In the genomic region with DNA sequence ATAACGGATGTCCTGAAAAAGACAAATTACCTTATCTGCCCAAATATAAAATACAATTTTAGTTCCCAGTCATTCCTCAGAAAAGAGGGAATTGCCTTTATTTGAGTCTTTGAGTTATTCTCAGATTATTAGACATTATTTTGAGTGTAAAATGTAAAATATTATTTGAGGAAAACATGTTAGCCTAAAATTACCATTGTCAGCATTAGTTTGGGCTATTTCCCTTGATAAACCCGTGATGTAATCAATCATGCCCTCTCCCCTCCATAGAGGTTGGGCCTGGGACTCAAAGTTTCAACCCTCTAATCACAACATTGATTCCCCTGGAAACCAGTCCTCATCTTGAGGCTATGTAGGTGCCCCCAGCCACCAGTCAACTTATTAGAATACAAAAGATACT, we compare ENCODE assay signal across 34 cellular contexts.
"Had no signal": no experiment of that assay in that cellular context is flagged by ENCODE, and none has a peak within 500 bp of the region (broad histone marks: within the 10 kb centered on the region; RNA-seq: fewer than 3 reads in every experiment).

No MANE protein-coding gene starts in this region.

- H3K4me1 ChIP-seq: adrenal gland, ascending aorta, body of pancreas, breast epithelium had no signal

- H3K36me3 ChIP-seq: adrenal gland, ascending aorta, brain microvascular endothelial cell, breast epithelium, cardiac muscle cell had no signal

- H3K9me3 ChIP-seq: adrenal gland, ascending aorta, body of pancreas, breast epithelium had no signal

- H3K27ac ChIP-seq: adrenal gland, ascending aorta, body of pancreas, brain microvascular endothelial cell, breast epithelium, cardiac muscle cell had no signal

- H3K4me3 ChIP-seq: adrenal gland, ascending aorta, body of pancreas, breast epithelium, cardiac muscle cell had no signal

- FAIRE-seq: astrocyte, bronchial epithelial cell had no signal

- DNase-seq: activated effector memory CD4-positive, alpha-beta T cell treated with anti-CD3 and anti-CD28 coated beads, Interleukin-2, amount 50 U/mL, for 16 hours; activated effector memory CD4-positive, alpha-beta T cell treated with Interleukin-2 at 50 U/mL for 16 hours; activated gamma-delta T cell; activated gamma-delta T cell treated with Interleukin-2 at 50 U/mL for 16 hours; activated naive CD4-positive, alpha-beta T cell; activated naive CD4-positive, alpha-beta T cell treated with anti-CD3 and anti-CD28 coated beads for 36 hours; activated naive CD4-positive, alpha-beta T cell treated with anti-CD3 and anti-CD28 coated beads, Interleukin-2, amount 10 ng/mL, durations not matched to agents 7 days and 5 days; activated naive CD4-positive, alpha-beta T cell treated with anti-CD3 and anti-CD28 coated beads, Interleukin-2, amount 50 U/mL, for 16 hours; activated naive CD4-positive, alpha-beta T cell treated with Interleukin-2 at 50 U/mL for 16 hours; activated naive CD8-positive, alpha-beta T cell treated with anti-CD3 and anti-CD28 coated beads for 36 hours; activated naive CD8-positive, alpha-beta T cell treated with anti-CD3 and anti-CD28 coated beads, Interleukin-2, amount 10 ng/mL, durations not matched to agents 7 days and 5 days; activated naive CD8-positive, alpha-beta T cell treated with anti-CD3 and anti-CD28 coated beads, Interleukin-2, amount 50 U/mL, for 24 hours; activated T-cell treated with anti-CD3 and anti-CD28 coated beads, Interleukin-2, amount 50 U/mL, for 1 hour; activated T-cell treated with anti-CD3 and anti-CD28 coated beads, Interleukin-2, amount 50 U/mL, for 24 hours; activated T-cell treated with anti-CD3 and anti-CD28 coated beads, Interleukin-2, amount 50 U/mL, for 4 hours; activated T-cell treated with anti-CD3 and anti-CD28 coated beads, Interleukin-2, amount 50 U/mL, for 48 hours; activated T-cell treated with anti-CD3 and anti-CD28 coated beads, Interleukin-2, amount 50 U/mL, for 72 hours; adrenal gland; amniotic stem cell; amygdala; anterior cingulate cortex; aorta; body of pancreas; brain microvascular endothelial cell; caudate nucleus; central memory CD4-positive, alpha-beta T cell; cerebellar nuclear complex had no signal

- H3K27me3 ChIP-seq: adrenal gland, ascending aorta, body of pancreas, brain microvascular endothelial cell, breast epithelium, cardiac muscle cell had no signal

- ATAC-seq: activated naive CD4-positive, alpha-beta T cell treated with anti-CD3 and anti-CD28 coated beads, Interleukin-2, amount 50 U/mL, for 72 hours; activated naive CD8-positive, alpha-beta T cell treated with anti-CD3 and anti-CD28 coated beads, Interleukin-2, amount 50 U/mL, for 24 hours; activated T-cell treated with anti-CD3 and anti-CD28 coated beads, Interleukin-2, amount 50 U/mL, for 4 hours; activated T-cell treated with anti-CD3 and anti-CD28 coated beads, Interleukin-2, amount 50 U/mL, for 72 hours; activated T-helper 17 cell treated with anti-CD3 and anti-CD28 coated beads, Interleukin-2, amount 50 U/mL, for 72 hours; body of pancreas had no signal
